Comparison of ENCODE assay signal across 15 cellular contexts in genomic region chr1:190154744-190155143, GRCh38.
A peak's percentile ranks its signal among the peaks of the same experiment; 100 is the strongest.
DNase-seq lines count a peak whose midpoint lies in the region; TF ChIP-seq lines count a peak whose summit lies in the region.
"Had no signal": no experiment of that assay in that cellular context is flagged by ENCODE, and none has a peak within 500 bp of the region (broad histone marks: within the 10 kb centered on the region; RNA-seq: fewer than 3 reads in every experiment).

No MANE protein-coding gene starts in this region.

- no peaks in the 10 kb centered on the region for H3K36me3 ChIP-seq in vagina

- H3K4me3 ChIP-seq in vagina, result no peak overlapping the region
- H3K4me3 ChIP-seq: GM23338, K562 had no signal

- in situ Hi-C loops in SK-MEL-5 (cut with HindIII; ENCODE audit: low pct_unique_long_range_greater_than_20kb, low sequenced_read_pairs), result no loop called here
- in situ Hi-C loops in GM13977 (cut with MboI; ENCODE audit: low pct_unique_long_range_greater_than_20kb, low sequenced_read_pairs, unreplicated experiment), result no loop called here

- H3K9me3 ChIP-seq in vagina, result no peaks in the 10 kb centered on the region

- no peak overlapping the region for H3K27ac ChIP-seq in vagina
- H3K27ac ChIP-seq: HL-60 had no signal

- intact Hi-C loops in vagina (cut with DNase I), result no loop called here

- DNase-seq in SK-MEL-5 (ENCODE audit: low read depth, low spot score), result peak; percentile 52
- DNase-seq in foreskin melanocyte, result peak; percentile 4
- DNase-seq in pons (ENCODE audit: low spot score), result peak; percentile 70
- DNase-seq in GM13977 (ENCODE audit: low spot score), result no peak
- DNase-seq in effector CD8-positive, alpha-beta T cell (lab: John Stamatoyannopoulos, UW), result no peak
- no peak for DNase-seq in activated gamma-delta T cell (lab: John Stamatoyannopoulos, UW)
- DNase-seq in vagina (ENCODE audit: extremely low spot score in 2 of 2), result no peak
- DNase-seq: ACHN; Calu3; CD4-positive, alpha-beta memory T cell; HCEC 1CT; IMR-90 had no signal

- TF ChIP-seq POLR2A in vagina (IDR thresholded peaks at IDR 0.05), result no peak

- no peaks in the 10 kb centered on the region for H3K4me1 ChIP-seq in vagina

- TF ChIP-seq CTCF in GM13977 (IDR thresholded peaks at IDR 0.05; ENCODE audit: extremely low read depth, insufficient read depth, missing control alignments), result no peak
- no peak for TF ChIP-seq CTCF in vagina (IDR thresholded peaks at IDR 0.05)

- no peaks in the 10 kb centered on the region for H3K27me3 ChIP-seq in vagina

Comparison
In these comparisons a context has a peak if more than half of its experiments do, and no peak if none do; other contexts are left out.
1. DNase-seq: peak in SK-MEL-5 (single experiment), foreskin melanocyte (single experiment) and pons (single experiment); none in GM13977 (single experiment), effector CD8-positive, alpha-beta T cell (single experiment), activated gamma-delta T cell (single experiment) and vagina (0 of 2).